ENCODE assay signal across 1 cellular context in genomic region chr10:22325948-22326702, GRCh38.
A peak's percentile ranks its signal among the peaks of the same experiment; 100 is the strongest.
TF ChIP-seq lines count a peak whose summit lies in the region.

No MANE protein-coding gene starts in this region.

TF ChIP-seq in HEK293, 187 proteins besides CTCF, POLR2A, EP300 and RAD21 (continued from another document):
- TF ChIP-seq REST (tag by site-specific recombination; IDR thresholded peaks at IDR 0.05) = 0 out of 2 replicates have a peak, but pooled peaks have one; percentile 8
- TF ChIP-seq ZNF423 (tag by site-specific recombination; IDR thresholded peaks at IDR 0.05) = no peak
- no peak for TF ChIP-seq ZNF391 (tag by site-specific recombination; IDR thresholded peaks at IDR 0.05; ENCODE audit: borderline replicate concordance, low read depth)
- TF ChIP-seq ZNF16 (tag by site-specific recombination; IDR thresholded peaks at IDR 0.05; ENCODE audit: low read depth) = no peak
